ENCODE assay signal across 10 cellular contexts in genomic region chr11:134126197-134126822, GRCh38. TPM values are rescaled to one million over a fixed set of nuclear protein-coding genes. Genes with fewer than 3 reads are reported as not detected.
DNase-seq lines count a peak whose midpoint lies in the region; ATAC-seq, FAIRE-seq and TF ChIP-seq lines count a peak whose summit lies in the region.
"Had no signal": no experiment of that assay in that cellular context is flagged by ENCODE, and none has a peak within 500 bp of the region (broad histone marks: within the 10 kb centered on the region; RNA-seq: fewer than 3 reads in every experiment).

No MANE protein-coding gene starts in this region.

- peaks cover 26% of the 10 kb centered on the region for H3K4me1 ChIP-seq in astrocyte (ENCODE audit: insufficient read depth, low read length)

- H3K4me2 ChIP-seq in astrocyte (ENCODE audit: low read length): peak overlapping the region; percentile 89

- H3K27me3 Mint-ChIP-seq in astrocyte (ENCODE audit: low read depth, unreplicated experiment): no peaks in the 10 kb centered on the region

- peaks cover 20% of the 10 kb centered on the region for H3K79me2 ChIP-seq in astrocyte (ENCODE audit: insufficient read depth, low read length)

- peak overlapping the region; percentile 49 for H3K27ac ChIP-seq in astrocyte (ENCODE audit: low read depth, low read length)

- no peak for TF ChIP-seq POLR2A in GM12891 (IDR thresholded peaks at IDR 0.05; ENCODE audit: low read depth, low read length)

- H3K36me3 ChIP-seq in astrocyte (ENCODE audit: insufficient read depth, low read length): no peaks in the 10 kb centered on the region

- no peaks in the 10 kb centered on the region for H3K9me3 Mint-ChIP-seq in astrocyte (ENCODE audit: unreplicated experiment)

- no peak for TF ChIP-seq CTCF in astrocyte (IDR thresholded peaks at IDR 0.05; ENCODE audit: insufficient read depth, low read depth, low read length)

- DNase-seq in NCI-H2196 (lab: John Stamatoyannopoulos, UW; ENCODE audit: unreplicated experiment) (peak; percentile 18), NCI-H2196 treated with DMSO at 0.1 percent for 48 hours (lab: John Stamatoyannopoulos, UW; ENCODE audit: unreplicated experiment) (no peak), astrocyte (ENCODE audit: low read depth) (peak; percentile 89), islet precursor cell (peak; percentile 86), stromal cell of bone marrow (ENCODE audit: low read depth) (peak; percentile 75), T-helper 1 cell (no peak), GM12891 (ENCODE audit: insufficient read length, low spot score) (no peak), sciatic nerve (ENCODE audit: low spot score) (no peak)
- DNase-seq: immature natural killer cell had no signal

- peak overlapping the region; percentile 32 for H3K9ac ChIP-seq in astrocyte (ENCODE audit: low read length)

- no peak overlapping the region for H3K4me3 Mint-ChIP-seq in astrocyte (ENCODE audit: unreplicated experiment)
- H3K4me3 Mint-ChIP-seq: immature natural killer cell had no signal

- peaks cover 35% of the 10 kb centered on the region for H3K4me1 Mint-ChIP-seq in astrocyte (ENCODE audit: low read depth, unreplicated experiment)

- no peaks in the 10 kb centered on the region for H3K9me3 ChIP-seq in astrocyte (ENCODE audit: insufficient read depth, low read depth, low read length)

- no peak overlapping the region for H2AFZ ChIP-seq in astrocyte (ENCODE audit: low read depth, low read length)

- H3K27me3 ChIP-seq in astrocyte (ENCODE audit: insufficient read depth, low read length): no peaks in the 10 kb centered on the region

- peak overlapping the region; percentile 73 for H3K27ac Mint-ChIP-seq in astrocyte (ENCODE audit: unreplicated experiment)
- H3K27ac Mint-ChIP-seq: immature natural killer cell had no signal

- no peak overlapping the region for H3K4me3 ChIP-seq in astrocyte (ENCODE audit: insufficient read depth, low read depth, low read length)

- intact Hi-C loops in sciatic nerve (cut with DNase I): no loop called here

- H4K20me1 ChIP-seq in astrocyte (ENCODE audit: insufficient read depth, low read length): peaks cover 9% of the 10 kb centered on the region

- FAIRE-seq in astrocyte (lab: Jason Lieb, UNC) (peak; percentile 98), GM12891 (lab: Jason Lieb, UNC) (no peak)
- FAIRE-seq: A204.1 had no signal

- no peak for ATAC-seq in sciatic nerve

- no peaks in the 10 kb centered on the region for H3K36me3 Mint-ChIP-seq in astrocyte (ENCODE audit: low read depth, unreplicated experiment)

TF ChIP-seq in GM12891, 5 proteins besides CTCF, POLR2A, EP300 and RAD21:
- TF ChIP-seq SPI1 (IDR thresholded peaks at IDR 0.05; ENCODE audit: low read depth, low read length): no peak
- no peak for TF ChIP-seq POU2F2 (IDR thresholded peaks at IDR 0.05; ENCODE audit: low read depth, low read length)
- no peak for TF ChIP-seq PAX5 (IDR thresholded peaks at IDR 0.05; ENCODE audit: insufficient read depth, low read length, severe bottlenecking)
- no peak for TF ChIP-seq POLR2AphosphoS5 (IDR thresholded peaks at IDR 0.05; ENCODE audit: low read depth, low read length)
- TF ChIP-seq TAF1 (IDR thresholded peaks at IDR 0.05; ENCODE audit: low read depth, low read length): no peak

RNA-seq across cellular contexts. Expression of gene JAM3, which starts 57.4 kb away (rescaled TPM):
- total RNA-seq in astrocyte (88.3 and 88.4 TPM in 2 replicates), sciatic nerve (126 TPM)
- 2.0 TPM for polyA plus RNA-seq in GM12891 (2012; ENCODE audit: low read depth, missing spikeins)

Comparison
In these comparisons a context has a peak if more than half of its experiments do, and no peak if none do; other contexts are left out.
1. DNase-seq: peak in NCI-H2196 (single experiment), astrocyte (single experiment), islet precursor cell (single experiment) and stromal cell of bone marrow (single experiment); none in NCI-H2196 treated with DMSO at 0.1 percent for 48 hours (single experiment), T-helper 1 cell (0 of 5), GM12891 (single experiment) and sciatic nerve (single experiment).